ENCODE assay signal across 8 cellular contexts in the genomic region with DNA sequence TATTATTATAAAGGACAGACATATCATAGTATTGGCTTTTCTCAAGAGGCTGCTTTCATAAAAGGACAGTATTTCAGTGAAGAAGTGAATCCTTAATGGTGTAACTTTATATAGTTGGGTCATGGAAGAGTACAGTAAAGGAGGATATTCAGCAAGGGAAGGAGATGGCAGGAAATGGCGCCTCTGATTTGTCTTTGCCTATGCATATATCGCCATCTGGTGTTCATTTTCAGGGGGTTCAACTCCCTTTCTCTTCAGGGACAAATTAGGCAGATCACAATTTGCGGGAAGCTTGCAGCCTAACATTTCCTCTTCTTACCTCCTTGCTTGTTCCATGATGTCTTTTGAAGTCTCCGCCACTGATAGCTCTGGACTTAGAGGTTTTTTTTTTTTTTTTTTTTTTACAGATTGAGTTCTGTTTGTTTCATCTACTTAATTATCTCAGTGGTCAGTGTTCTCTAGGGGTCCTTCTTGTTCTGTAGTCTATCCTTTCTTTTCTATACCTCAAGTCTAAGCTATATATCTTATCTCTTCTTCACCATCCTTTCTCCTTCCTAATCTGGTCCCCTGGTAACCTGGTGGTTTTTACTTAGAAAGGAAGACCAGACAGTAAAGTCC. TPM values are rescaled to one million over a fixed set of nuclear protein-coding genes. Genes with fewer than 3 reads are reported as not detected.
DNase-seq lines count a peak whose midpoint lies in the region; ATAC-seq lines count a peak whose summit lies in the region.

No MANE protein-coding gene starts in this region.

- no peak overlapping the region for H3K4me3 Mint-ChIP-seq in naive B cell

- no peaks in the 10 kb centered on the region for H3K27me3 Mint-ChIP-seq in naive B cell

- H3K36me3 Mint-ChIP-seq in naive B cell: peaks cover 16 to 19% of the 10 kb centered on the region in 2 donors

- peak overlapping the region; percentile 7 to 97 (median 52) for H3K27ac Mint-ChIP-seq in naive B cell

- no peaks in the 10 kb centered on the region for H3K9me3 Mint-ChIP-seq in naive B cell

- DNase-seq in NK-92 treated with Interleukin-12 subunit alpha and Interleukin-12 subunit beta, amount 100 ng/mL, for 24 hours (lab: John Stamatoyannopoulos, UW): peak; percentile 11
- no peak for DNase-seq in NK-92 (lab: John Stamatoyannopoulos, UW; ENCODE audit: unreplicated experiment)
- peak; percentile 25 for DNase-seq in NCI-H524 treated with DMSO at 0.1 percent for 48 hours (lab: John Stamatoyannopoulos, UW)
- peak; percentile 17 to 22 for DNase-seq in activated CD4-positive, alpha-beta T cell treated with anti-CD3 and anti-CD28 coated beads, Interleukin-2, amount 50 U/mL, for 4 hours
- DNase-seq in naive B cell: peak; percentile 67

- H3K4me1 Mint-ChIP-seq in naive B cell: peaks cover 19 to 26% (median 26%) of the 10 kb centered on the region in 3 donors

- ATAC-seq in HG03565 (IDR thresholded peaks at IDR 0.05; ENCODE audit: unreplicated experiment): peak; percentile 44
- peak; percentile 86 for ATAC-seq in esophagus mucosa
- peak; percentile 73 to 93 for ATAC-seq in naive B cell (ENCODE audit: low read depth in 2 of 2)
- ATAC-seq in HG02970 (IDR thresholded peaks at IDR 0.05; ENCODE audit: low FRiP score, unreplicated experiment): no peak

RNA-seq across cellular contexts. Expression of a gene that starts 21.8 kb away (rescaled TPM):
- total RNA-seq in esophagus mucosa: 84.4 TPM
- polyA plus RNA-seq in naive B cell (ENCODE audit: low read depth in 6 of 6): 10 to 100 TPM; 14.0 to 25.4 (median 18.9) TPM
